In the genomic region with DNA sequence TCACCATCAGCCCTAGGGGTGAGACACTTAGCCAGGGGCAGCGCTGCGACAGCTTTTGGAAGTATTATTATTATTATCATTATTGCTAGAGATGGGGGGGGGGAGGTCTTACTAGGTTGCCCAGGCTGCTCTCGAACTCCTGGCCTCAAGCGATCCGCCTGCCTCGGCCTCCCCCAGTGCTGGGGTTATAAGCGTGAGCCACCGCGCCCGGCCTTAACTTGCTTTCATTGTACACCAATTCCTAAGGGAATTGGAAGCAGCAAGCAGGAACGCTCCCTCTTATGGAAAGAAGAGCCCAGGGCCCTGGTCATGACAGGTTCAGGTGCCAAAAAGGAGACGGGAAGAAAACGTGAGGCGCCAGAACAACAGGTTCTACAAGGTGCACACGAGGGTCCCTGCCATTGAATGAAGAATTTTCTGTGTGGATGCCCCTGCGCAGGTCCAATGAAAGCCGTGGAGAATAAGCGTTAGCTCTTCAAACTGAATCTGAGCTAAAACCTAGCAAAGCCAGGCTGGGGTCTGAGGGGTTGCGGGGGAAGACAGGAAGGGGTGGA, we compare ENCODE assay signal across 1 cellular context.
TF ChIP-seq lines count a peak whose summit lies in the region.

No MANE protein-coding gene starts in this region.

TF ChIP-seq in endothelial cell of umbilical vein, 7 proteins besides CTCF, POLR2A, EP300 and RAD21 (continued from another document):
- TF ChIP-seq, protein P1, sequence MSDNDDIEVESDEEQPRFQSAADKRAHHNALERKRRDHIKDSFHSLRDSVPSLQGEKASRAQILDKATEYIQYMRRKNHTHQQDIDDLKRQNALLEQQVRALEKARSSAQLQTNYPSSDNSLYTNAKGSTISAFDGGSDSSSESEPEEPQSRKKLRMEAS (IDR thresholded peaks at IDR 0.05; ENCODE audit: insufficient read depth, insufficient read length) = no peak
TF ChIP-seq in endothelial cell of umbilical vein: peak in this region for 0.
